Comparison of ENCODE assay signal across 17 cellular contexts in genomic region chr1:178934574-178934945, GRCh38.
DNase-seq lines count a peak whose midpoint lies in the region; ATAC-seq and TF ChIP-seq lines count a peak whose summit lies in the region.
"Had no signal": no experiment of that assay in that cellular context is flagged by ENCODE, and none has a peak within 500 bp of the region (broad histone marks: within the 10 kb centered on the region; RNA-seq: fewer than 3 reads in every experiment).

No MANE protein-coding gene starts in this region.

- DNase-seq in MV-4-11 (lab: John Stamatoyannopoulos, UW) (peak; percentile 98), thoracic aorta (ENCODE audit: low spot score) (no peak), left lung (no peak), kidney glomerular epithelial cell (lab: John Stamatoyannopoulos, UW) (no peak)
- DNase-seq in stimulated activated naive B cell treated with anti-CD40 and anti-IgM and Interleukin-4, amounts not matched to agents 10 μg/mL and 1 μg/mL and 100 μg/mL, for 72 hours: no peak
- DNase-seq: activated gamma-delta T cell treated with Interleukin-2 at 50 U/mL for 16 hours, foreskin melanocyte, GDM1, mammary epithelial cell, NCI-H1092, NCI-H774 had no signal

- H3K4me3 ChIP-seq in thoracic aorta (no peak overlapping the region), left lung (no peak overlapping the region)
- H3K4me3 ChIP-seq: ascending aorta, GM23338 had no signal

- H3K27me3 Mint-ChIP-seq in dendritic cell treated with granulocyte-macrophage colony-stimulating factor and Interleukin-4, amounts not matched to agents 40 ng/mL and 50 ng/mL, for 4 days: no peaks in the 10 kb centered on the region
- no peaks in the 10 kb centered on the region for H3K27me3 Mint-ChIP-seq in stimulated activated naive B cell treated with anti-CD40 and anti-IgM and Interleukin-4, amounts not matched to agents 10 μg/mL and 1 μg/mL and 100 μg/mL, for 72 hours

- peaks cover 46% of the 10 kb centered on the region for H3K4me1 Mint-ChIP-seq in dendritic cell treated with granulocyte-macrophage colony-stimulating factor and Interleukin-4, amounts not matched to agents 40 ng/mL and 50 ng/mL, for 4 days (ENCODE audit: low read depth)
- peaks cover 25 to 44% of the 10 kb centered on the region in 2 donors for H3K4me1 Mint-ChIP-seq in stimulated activated naive B cell treated with anti-CD40 and anti-IgM and Interleukin-4, amounts not matched to agents 10 μg/mL and 1 μg/mL and 100 μg/mL, for 72 hours

- H3K4me1 ChIP-seq in thoracic aorta (ENCODE audit: control insufficient read depth in 1 of 2, low read depth in 2 of 2) (peaks cover 28 to 69% of the 10 kb centered on the region in 2 donors), left lung (peaks cover 0 to 17% of the 10 kb centered on the region in 2 donors)

- H3K27me3 ChIP-seq in thoracic aorta (replicated peaks; ENCODE audit: insufficient read depth): no peaks in the 10 kb centered on the region
- no peaks in the 10 kb centered on the region for H3K27me3 ChIP-seq in left lung
- H3K27me3 ChIP-seq: ascending aorta had no signal

- H3K36me3 ChIP-seq in thoracic aorta (no peaks in the 10 kb centered on the region), left lung (no peaks in the 10 kb centered on the region)
- H3K36me3 ChIP-seq: ascending aorta had no signal

- no peak for TF ChIP-seq CTCF in thoracic aorta (IDR thresholded peaks at IDR 0.05)
- TF ChIP-seq CTCF in left lung (IDR thresholded peaks at IDR 0.05): no peak

- H3K27ac ChIP-seq in thoracic aorta (peak overlapping the region; percentile 88 to 89), left lung (no peak overlapping the region)
- H3K27ac ChIP-seq: RWPE1 had no signal

- H3K9me3 ChIP-seq in thoracic aorta: no peaks in the 10 kb centered on the region
- H3K9me3 ChIP-seq in left lung: no peaks in the 10 kb centered on the region
- H3K9me3 ChIP-seq: ascending aorta had no signal

- H3K36me3 Mint-ChIP-seq in dendritic cell treated with granulocyte-macrophage colony-stimulating factor and Interleukin-4, amounts not matched to agents 40 ng/mL and 50 ng/mL, for 4 days (ENCODE audit: low read depth): no peaks in the 10 kb centered on the region
- H3K36me3 Mint-ChIP-seq in stimulated activated naive B cell treated with anti-CD40 and anti-IgM and Interleukin-4, amounts not matched to agents 10 μg/mL and 1 μg/mL and 100 μg/mL, for 72 hours: no peaks in the 10 kb centered on the region

- intact Hi-C loops in dendritic cell treated with granulocyte-macrophage colony-stimulating factor and Interleukin-4, amounts not matched to agents 40 ng/mL and 50 ng/mL, for 4 days (cut with micrococcal nuclease): no loop called here
- intact Hi-C loops in left lung (cut with DNase I): no loop called here

- no peaks in the 10 kb centered on the region for H3K9me3 Mint-ChIP-seq in dendritic cell treated with granulocyte-macrophage colony-stimulating factor and Interleukin-4, amounts not matched to agents 40 ng/mL and 50 ng/mL, for 4 days
- no peaks in the 10 kb centered on the region for H3K9me3 Mint-ChIP-seq in stimulated activated naive B cell treated with anti-CD40 and anti-IgM and Interleukin-4, amounts not matched to agents 10 μg/mL and 1 μg/mL and 100 μg/mL, for 72 hours
- H3K9me3 Mint-ChIP-seq: GM23338, neural crest cell had no signal

- H3K27ac Mint-ChIP-seq in dendritic cell treated with granulocyte-macrophage colony-stimulating factor and Interleukin-4, amounts not matched to agents 40 ng/mL and 50 ng/mL, for 4 days: peak overlapping the region; percentile 3
- H3K27ac Mint-ChIP-seq in stimulated activated naive B cell treated with anti-CD40 and anti-IgM and Interleukin-4, amounts not matched to agents 10 μg/mL and 1 μg/mL and 100 μg/mL, for 72 hours: no peak overlapping the region
- H3K27ac Mint-ChIP-seq: GM23338 had no signal

- ATAC-seq in HG02870 (IDR thresholded peaks at IDR 0.05; ENCODE audit: unreplicated experiment): peak; percentile 12
- ATAC-seq in thoracic aorta (ENCODE audit: insufficient number of reproducible peaks, low FRiP score, low read depth): no peak
- no peak for ATAC-seq in stimulated activated naive B cell treated with anti-CD40 and anti-IgM and Interleukin-4, amounts not matched to agents 10 μg/mL and 1 μg/mL and 100 μg/mL, for 72 hours (replicated peaks)
- no peak for ATAC-seq in left lung
- ATAC-seq: GM23338 had no signal

- no peak overlapping the region for H3K4me3 Mint-ChIP-seq in dendritic cell treated with granulocyte-macrophage colony-stimulating factor and Interleukin-4, amounts not matched to agents 40 ng/mL and 50 ng/mL, for 4 days
- H3K4me3 Mint-ChIP-seq in stimulated activated naive B cell treated with anti-CD40 and anti-IgM and Interleukin-4, amounts not matched to agents 10 μg/mL and 1 μg/mL and 100 μg/mL, for 72 hours: no peak overlapping the region
- H3K4me3 Mint-ChIP-seq: GM23338, neural crest cell had no signal

Comparison
In these comparisons a context has a peak if more than half of its experiments do, and no peak if none do; other contexts are left out.
1. H3K27ac ChIP-seq: peak in thoracic aorta (2 of 2); none in left lung (0 of 2).